In the genomic region with DNA sequence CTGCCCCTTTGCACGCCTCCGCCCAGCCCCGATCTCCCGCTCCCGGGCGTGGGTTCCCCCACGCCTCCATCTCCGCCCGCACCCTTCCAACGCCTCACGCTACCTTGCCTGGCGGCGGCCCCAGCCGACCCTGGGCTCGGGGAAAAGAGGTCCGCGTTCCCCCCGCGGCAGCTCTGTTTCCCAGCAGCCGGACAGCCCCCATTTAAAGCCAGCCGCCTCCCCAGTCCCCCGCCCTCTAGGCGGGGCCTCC, we compare ENCODE assay signal across 10 cellular contexts. TPM values are rescaled to one million over a fixed set of nuclear protein-coding genes. Genes with fewer than 3 reads are reported as not detected.
DNase-seq lines count a peak whose midpoint lies in the region; ATAC-seq, FAIRE-seq and TF ChIP-seq lines count a peak whose summit lies in the region.
"Had no signal": no experiment of that assay in that cellular context is flagged by ENCODE, and none has a peak within 500 bp of the region (broad histone marks: within the 10 kb centered on the region; RNA-seq: fewer than 3 reads in every experiment).

A gene with protein sequence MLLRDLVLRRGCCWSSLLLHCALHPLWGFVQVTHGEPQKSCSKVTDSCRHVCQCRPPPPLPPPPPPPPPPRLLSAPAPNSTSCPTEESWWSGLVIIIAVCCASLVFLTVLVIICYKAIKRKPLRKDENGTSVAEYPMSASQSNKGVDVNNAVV (minus strand): TSS at position 179 of the 250 bp plus-strand sequence. CDS start 767 bp downstream, outside the sequence.

- dilution Hi-C loops in mammary epithelial cell (cut with HindIII; ENCODE audit: low sequenced_read_pairs) = no loop called here

- H3F3A ChIP-seq in smooth muscle cell (ENCODE audit: low read depth) = no peaks in the 10 kb centered on the region

- H3K9me3 ChIP-seq in mammary epithelial cell (replicated peaks; ENCODE audit: insufficient read depth, low read length) (no peaks in the 10 kb centered on the region), HepG2 (ENCODE audit: low read length) (no peaks in the 10 kb centered on the region), smooth muscle cell (replicated peaks; ENCODE audit: low read depth) (no peaks in the 10 kb centered on the region)

- in situ Hi-C loops in mammary epithelial cell (cut with MboI; ENCODE audit: low sequenced_read_pairs in 2 of 2) = no loop called here
- in situ Hi-C loops in HepG2 (cut with HindIII; ENCODE audit: extremely low pct_ligation_motif_present, low pct_unique_long_range_greater_than_20kb) = no loop called here

- no peak within 1 kb of the TSS for H3K27ac ChIP-seq in mammary epithelial cell (ENCODE audit: insufficient read depth, low read depth, low read length)
- no peak within 1 kb of the TSS for H3K27ac ChIP-seq in HepG2 (ENCODE audit: extremely low read length, insufficient read depth, low read length)
- no peak within 1 kb of the TSS for H3K27ac ChIP-seq in smooth muscle cell (ENCODE audit: low read depth)

- no peaks in the 10 kb centered on the region for H4K20me1 ChIP-seq in mammary epithelial cell (ENCODE audit: insufficient read depth, low read length)
- H4K20me1 ChIP-seq in HepG2 (ENCODE audit: insufficient read depth, low read length) = no peaks in the 10 kb centered on the region
- H4K20me1 ChIP-seq in smooth muscle cell (ENCODE audit: low read depth) = no peaks in the 10 kb centered on the region

- POLR2A ChIA-PET in HepG2 (lab: Yijun Ruan, JAX) = interaction anchor here (1.1 to 1.9 kb wide), 2 partner anchors 10 to 12 kb away, joined by 3 to 5 read pairs; no protein-coding TSS in a partner anchor

- H3K27me3 ChIP-seq in H7 (ENCODE audit: control insufficient read depth, insufficient read depth, low read length) (peaks cover 28% of the 10 kb centered on the region), mammary epithelial cell (ENCODE audit: insufficient read depth, low read length) (peaks cover 3% of the 10 kb centered on the region), HepG2 (ENCODE audit: control insufficient read depth in 1 of 2, insufficient read depth in 2 of 2, low read length in 2 of 2) (peaks cover 0 to 15% of the 10 kb centered on the region in 2 experiments; a peak in 2 of 5 replicates), smooth muscle cell (ENCODE audit: low read depth) (peaks cover 77% of the 10 kb centered on the region)

- H3K4me3 ChIP-seq in H7 (ENCODE audit: insufficient read depth, low read depth, low read length) (peak within 1 kb of the TSS; percentile 67), mammary epithelial cell (replicated peaks in 1 of 3; ENCODE audit: insufficient read depth in 1 of 3, low read depth in 2 of 3, low read length in 3 of 3) (peak within 1 kb of the TSS; percentile 35 to 43 (median 43)), HepG2 (replicated peaks in 1 of 3; ENCODE audit: insufficient read depth in 1 of 3, low read depth in 2 of 3, low read length in 3 of 3) (peak within 1 kb of the TSS; percentile 52 to 71 (median 56)), smooth muscle cell (peak within 1 kb of the TSS; percentile 52)

- ATAC-seq in HepG2 (no peak), HG03460 (IDR thresholded peaks at IDR 0.05; ENCODE audit: unreplicated experiment) (no peak), HG03135 (IDR thresholded peaks at IDR 0.05; ENCODE audit: unreplicated experiment) (no peak), GM21723 (IDR thresholded peaks at IDR 0.05; ENCODE audit: unreplicated experiment) (no peak)

- FAIRE-seq in HepG2 (lab: Jason Lieb, UNC) = no peak

- 28% methylated on average over 4 of the region's 23 CpGs for WGBS in mammary epithelial cell (ENCODE audit: low coverage, missing lambda C conversion rate)
- 0% methylated on average over 8 of the region's 23 CpGs for WGBS in HepG2 (ENCODE audit: low lambda C conversion rate)
- 0% methylated on average over 23 of the region's 23 CpGs for WGBS in smooth muscle cell (ENCODE audit: low lambda C conversion rate)

- TF ChIP-seq POLR2A in HepG2 (IDR thresholded peaks at IDR 0.05; ENCODE audit: insufficient read depth in 1 of 2, low read depth in 2 of 2, low read length in 2 of 2) = peak in 1 of 2 experiments; percentile 25; a peak in 1 of 4 replicates

- H3K79me2 ChIP-seq in mammary epithelial cell (ENCODE audit: insufficient read depth, low read length) (no peaks in the 10 kb centered on the region), HepG2 (ENCODE audit: insufficient read depth, low read length) (no peaks in the 10 kb centered on the region), smooth muscle cell (ENCODE audit: low read depth) (no peaks in the 10 kb centered on the region)

- H3K4me2 ChIP-seq in mammary epithelial cell (ENCODE audit: insufficient read depth, low read depth, low read length) (peak within 1 kb of the TSS; percentile 83), HepG2 (ENCODE audit: low read depth, low read length) (peak within 1 kb of the TSS; percentile 94), smooth muscle cell (peak within 1 kb of the TSS; percentile 88)

- TF ChIP-seq RAD21 in HepG2 (CRISPR knock-in tag; IDR thresholded peaks at IDR 0.05) = no peak

- intact Hi-C loops in mammary epithelial cell (cut with micrococcal nuclease) (loop anchor here (5.0 kb wide), 1 partner anchor 51 kb away; no protein-coding TSS in a partner anchor), HepG2 (cut with micrococcal nuclease; ENCODE audit: unreplicated experiment) (loop anchor here (1.0 to 10.0 kb wide), 3 partner anchors 10 to 131 kb away; no protein-coding TSS in a partner anchor)

- no TSS peak for BruUV-seq in mammary epithelial cell (replicated peaks; lab: Mats Ljungman, UMichigan)
- BruUV-seq in HepG2 (replicated peaks; lab: Mats Ljungman, UMichigan) = no TSS peak

- H3K9ac ChIP-seq in mammary epithelial cell (ENCODE audit: insufficient read depth, low read length) (peak within 1 kb of the TSS; percentile 0), HepG2 (ENCODE audit: insufficient read depth, low read depth, low read length) (peak within 1 kb of the TSS; percentile 33; the same call in 1 of the 2 replicates), smooth muscle cell (ENCODE audit: low read depth) (no peak within 1 kb of the TSS)

- H2AFZ ChIP-seq in mammary epithelial cell (ENCODE audit: low read depth, low read length) (peak within 1 kb of the TSS; percentile 75), HepG2 (ENCODE audit: low read length) (no peak within 1 kb of the TSS), smooth muscle cell (ENCODE audit: low read depth) (peak within 1 kb of the TSS; percentile 58)

- H3K4me1 ChIP-seq in mammary epithelial cell (ENCODE audit: insufficient read depth, low read length) (peaks cover 5% of the 10 kb centered on the region), HepG2 (ENCODE audit: insufficient read depth, low read length) (peaks cover 46% of the 10 kb centered on the region), smooth muscle cell (ENCODE audit: low read depth) (peaks cover 12% of the 10 kb centered on the region)

- CTCF ChIA-PET in mammary epithelial cell (lab: Charles Lee; ENCODE audit: low non-redundant PET) (interaction anchor here (0.6 kb wide), 1 partner anchor 497 kb away, joined by 5 read pairs; no protein-coding TSS in a partner anchor), HepG2 (lab: Yijun Ruan, JAX; ENCODE audit: low intra/inter-chr PET ratio, low total read pairs) (no interaction called here)

- H3K36me3 ChIP-seq in H7 (replicated peaks; ENCODE audit: control insufficient read depth, insufficient read depth, low read length) (no peaks in the 10 kb centered on the region), mammary epithelial cell (ENCODE audit: insufficient read depth, low read length) (no peaks in the 10 kb centered on the region), HepG2 (replicated peaks in 1 of 2; ENCODE audit: control insufficient read depth in 1 of 2, insufficient read depth in 2 of 2, low read length in 2 of 2) (no peaks in the 10 kb centered on the region), smooth muscle cell (ENCODE audit: low read depth) (no peaks in the 10 kb centered on the region)

- TF ChIP-seq CTCF in mammary epithelial cell (conservative IDR thresholded peaks at IDR 0.05 in 1 of 2, IDR thresholded peaks at IDR 0.05 in 1 of 2; ENCODE audit: extremely low read depth in 1 of 2, insufficient read depth in 1 of 2, low read depth in 1 of 2, low read length in 2 of 2) = no peak
- TF ChIP-seq CTCF in HepG2 (CRISPR knock-in tag; IDR thresholded peaks at IDR 0.05) = no peak
- TF ChIP-seq CTCF in smooth muscle cell (IDR thresholded peaks at IDR 0.05; ENCODE audit: borderline replicate concordance, insufficient read depth, poor library complexity, severe bottlenecking) = no peak

- no peak for TF ChIP-seq EP300 in HepG2 (IDR thresholded peaks at IDR 0.05; ENCODE audit: low read depth in 2 of 2, low read length in 2 of 2)
- no peak for TF ChIP-seq EP300 in HepG2 (CRISPR knock-in tag; IDR thresholded peaks at IDR 0.05; ENCODE audit: borderline replicate concordance)

- DNase-seq in H7 = no peak
- no peak for DNase-seq in mammary epithelial cell
- no peak for DNase-seq in HepG2 (ENCODE audit: low spot score)
- DNase-seq in smooth muscle cell (lab: John Stamatoyannopoulos, UW; ENCODE audit: unreplicated experiment) = no peak
- DNase-seq in NCI-H187 (lab: John Stamatoyannopoulos, UW) = no peak
- DNase-seq: SHP77 had no signal

RNA-seq across cellular contexts. Expression of the gene that starts here (rescaled TPM):
- 1.4 and 1.6 TPM in 2 replicates for total RNA-seq in H7 (2014; rRNA removed; shearing (Covaris generic))
- total RNA-seq in mammary epithelial cell (under 1 TPM; 0.17 to 0.31 TPM), HepG2 (2016; rRNA removed; fragmentation: Illumina TruSeq; extraction: Trizol) (3.2 and 3.8 TPM in 2 replicates), smooth muscle cell (0.18 TPM in 1 of 2 replicates, not detected in the other)
- polyA plus RNA-seq in mammary epithelial cell (0.06 TPM), HepG2 (2011; rRNA removed) (1.9 and 2.4 TPM in 2 replicates), smooth muscle cell (not detected in 2 replicates)
- polyA minus RNA-seq in mammary epithelial cell = not detected
- total RNA-seq in HepG2 (2016; cell fraction: cytosol; rRNA removed; fragmentation: Illumina TruSeq; extraction: Trizol; ENCODE audit: low read depth) = 0.97 and 1.0 TPM in 2 replicates
- 3.1 and 3.2 TPM in 2 replicates for total RNA-seq in HepG2 (2016; cell fraction: insoluble cytoplasmic fraction; rRNA removed; fragmentation: Illumina TruSeq; extraction: Trizol)
- 3.4 and 3.6 TPM in 2 replicates for total RNA-seq in HepG2 (2016; cell fraction: membrane; rRNA removed; fragmentation: Illumina TruSeq; extraction: Trizol)
- total RNA-seq in HepG2 (2016; cell fraction: nucleus; rRNA removed; fragmentation: Illumina TruSeq; extraction: Trizol) = 5.7 and 5.9 TPM in 2 replicates
- 1.3 and 1.7 TPM in 2 replicates for polyA plus RNA-seq in HepG2 (2011; cell fraction: cytosol; rRNA removed)
- polyA plus RNA-seq in HepG2 (2011; cell fraction: nucleus; rRNA removed) = 3.0 and 4.2 TPM in 2 replicates
- polyA plus RNA-seq in HepG2 (2012) = 0.46 and 2.5 TPM in 2 replicates
- 1.5 and 1.7 TPM in 2 replicates for polyA plus RNA-seq in HepG2 (2016; cell fraction: cytosol; fragmentation: Illumina TruSeq; extraction: Trizol; ENCODE audit: low read depth)
- polyA plus RNA-seq in HepG2 (2016; cell fraction: insoluble cytoplasmic fraction; fragmentation: Illumina TruSeq; extraction: Trizol; ENCODE audit: low read depth) = 8.0 and 11.5 TPM in 2 replicates
- polyA plus RNA-seq in HepG2 (2016; cell fraction: membrane; fragmentation: Illumina TruSeq; extraction: Trizol; ENCODE audit: low read depth) = 5.7 and 6.3 TPM in 2 replicates
- 20.8 and 22.3 TPM in 2 replicates for polyA plus RNA-seq in HepG2 (2016; cell fraction: nucleus; fragmentation: Illumina TruSeq; extraction: Trizol; ENCODE audit: insufficient read depth, low read depth)
- 3.4 TPM in 1 of 2 replicates, not detected in the other for polyA minus RNA-seq in HepG2 (2011; rRNA and poly(A)+ RNA removed; ENCODE audit: low replicate concordance)
- 1.7 and 1.8 TPM in 2 replicates for polyA minus RNA-seq in HepG2 (2011; cell fraction: cytosol; rRNA and poly(A)+ RNA removed)
- 1.5 and 1.8 TPM in 2 replicates for polyA minus RNA-seq in HepG2 (2011; cell fraction: nucleus; rRNA and poly(A)+ RNA removed)
- total RNA-seq: epithelial cell of proximal tubule had no signal
